ENCODE assay signal across 8 cellular contexts in genomic region chr14:73949752-73950734, GRCh38. TPM values are rescaled to one million over a fixed set of nuclear protein-coding genes. Genes with fewer than 3 reads are reported as not detected.
DNase-seq lines count a peak whose midpoint lies in the region; ATAC-seq, FAIRE-seq and TF ChIP-seq lines count a peak whose summit lies in the region.

COQ6 (plus strand) TSS chr14:73950302; CDS start chr14:73950333, 31 bp downstream.
FAM161B (minus strand) TSS chr14:73950094; CDS start chr14:73950026, 68 bp downstream.

- H3K4me1 ChIP-seq in HepG2 (ENCODE audit: insufficient read depth, low read length) = peaks cover 11% of the 10 kb centered on the region

- intact Hi-C loops in HepG2 (cut with micrococcal nuclease; ENCODE audit: unreplicated experiment) = loop anchor here (2.0 to 5.0 kb wide), 2 partner anchors 47 to 87 kb away; no protein-coding TSS in a partner anchor

- H2AFZ ChIP-seq in HepG2 (ENCODE audit: low read length) = no peak within 1 kb of the TSS

- peaks cover under 1 to 7% of the 10 kb centered on the region in 2 experiments; a peak in 3 of 5 replicates for H3K36me3 ChIP-seq in HepG2 (replicated peaks in 1 of 2; ENCODE audit: control insufficient read depth in 1 of 2, insufficient read depth in 2 of 2, low read length in 2 of 2)

- H3K4me2 ChIP-seq in HepG2 (ENCODE audit: low read depth, low read length) = peak within 1 kb of the TSS; percentile 85

- DNase-seq in NCI-H69 (lab: John Stamatoyannopoulos, UW) (peak; percentile 98), dermis blood vessel endothelial cell (peak; percentile 98), HepG2 (ENCODE audit: low spot score) (peak; percentile 95)
- DNase-seq in activated CD4-positive, alpha-beta T cell treated with anti-CD3 and anti-CD28 coated beads, Interleukin-2, amount 50 U/mL, for 24 hours (ENCODE audit: low read depth in 1 of 2, low spot score in 1 of 2) = peak; percentile 81 to 90
- DNase-seq in stimulated activated CD4-positive, alpha-beta T cell treated with anti-CD3 and anti-CD28 coated beads, Interleukin-4, amount 100 ng/mL, for 1 hour = peak; percentile 88

- no peaks in the 10 kb centered on the region for H4K20me1 ChIP-seq in HepG2 (ENCODE audit: insufficient read depth, low read length)

- 1% methylated on average over 33 of the region's 70 CpGs for WGBS in HepG2 (ENCODE audit: low lambda C conversion rate)

- no peaks in the 10 kb centered on the region for H3K79me2 ChIP-seq in HepG2 (ENCODE audit: insufficient read depth, low read length)

- TF ChIP-seq CTCF in C4-2B (conservative IDR thresholded peaks at IDR 0.05) (no peak), HepG2 (CRISPR knock-in tag; IDR thresholded peaks at IDR 0.05) (peak; percentile 55)

- CTCF ChIA-PET in HepG2 (lab: Yijun Ruan, JAX; ENCODE audit: low intra/inter-chr PET ratio, low total read pairs) = no interaction called here

- in situ Hi-C loops in HepG2 (cut with HindIII; ENCODE audit: extremely low pct_ligation_motif_present, low pct_unique_long_range_greater_than_20kb) = loop anchor here (5.0 kb wide), 1 partner anchor 67 kb away; the partner anchor contains the start of genes BBOF1 and ENTPD5

- TF ChIP-seq POLR2A in HepG2 (IDR thresholded peaks at IDR 0.05; ENCODE audit: insufficient read depth in 1 of 2, low read depth in 2 of 2, low read length in 2 of 2) = peak; percentile 83 to 96

- peak within 1 kb of the TSS; percentile 97 for H3K9ac ChIP-seq in HepG2 (ENCODE audit: insufficient read depth, low read depth, low read length)

- TF ChIP-seq EP300 in HepG2 (IDR thresholded peaks at IDR 0.05; ENCODE audit: low read depth in 2 of 2, low read length in 2 of 2) (peak in 1 of 2 experiments; percentile 5; a peak in 1 of 4 replicates), HepG2 (CRISPR knock-in tag; IDR thresholded peaks at IDR 0.05; ENCODE audit: borderline replicate concordance) (no peak)

- ATAC-seq in GM19328 (IDR thresholded peaks at IDR 0.05; ENCODE audit: unreplicated experiment) = peak; percentile 94
- ATAC-seq in HG03520 (IDR thresholded peaks at IDR 0.05; ENCODE audit: unreplicated experiment) = peak; percentile 85
- ATAC-seq in HepG2 = peak; percentile 95

- peak within 1 kb of the TSS; percentile 61 to 82 (median 78) for H3K4me3 ChIP-seq in HepG2 (replicated peaks in 1 of 3; ENCODE audit: insufficient read depth in 1 of 3, low read depth in 2 of 3, low read length in 3 of 3)

- peak within 1 kb of the TSS; percentile 82 for H3K27ac ChIP-seq in C4-2B
- H3K27ac ChIP-seq in HepG2 (ENCODE audit: extremely low read length, insufficient read depth, low read length) = peak within 1 kb of the TSS; percentile 99

- TF ChIP-seq RAD21 in HepG2 (CRISPR knock-in tag; IDR thresholded peaks at IDR 0.05) = peak; percentile 60

- H3K27me3 ChIP-seq in HepG2 (ENCODE audit: control insufficient read depth in 1 of 2, insufficient read depth in 2 of 2, low read length in 2 of 2) = no peaks in the 10 kb centered on the region

- BruUV-seq in HepG2 (replicated peaks; lab: Mats Ljungman, UMichigan) = no TSS peak

- FAIRE-seq in HepG2 (lab: Jason Lieb, UNC) = peak; percentile 80

- POLR2A ChIA-PET in HepG2 (lab: Yijun Ruan, JAX) = interaction anchor here (0.6 to 2.9 kb wide), 23 partner anchors 8 to 190 kb away, joined by 3 to 24 read pairs (median 4); partner anchors contain the start of genes ALDH6A1, BBOF1, ENTPD5 and PTGR2

- no peaks in the 10 kb centered on the region for H3K9me3 ChIP-seq in HepG2 (ENCODE audit: low read length)

TF ChIP-seq in HepG2, 621 proteins besides CTCF, POLR2A, EP300 and RAD21 (continues in another document):
- TF ChIP-seq TBX2 (CRISPR knock-in tag; IDR thresholded peaks at IDR 0.05; ENCODE audit: borderline replicate concordance) = peak; percentile 90
- TF ChIP-seq ZNF431 (CRISPR knock-in tag; IDR thresholded peaks at IDR 0.05; ENCODE audit: borderline replicate concordance, low read depth) = no peak
- TF ChIP-seq, protein P1, sequence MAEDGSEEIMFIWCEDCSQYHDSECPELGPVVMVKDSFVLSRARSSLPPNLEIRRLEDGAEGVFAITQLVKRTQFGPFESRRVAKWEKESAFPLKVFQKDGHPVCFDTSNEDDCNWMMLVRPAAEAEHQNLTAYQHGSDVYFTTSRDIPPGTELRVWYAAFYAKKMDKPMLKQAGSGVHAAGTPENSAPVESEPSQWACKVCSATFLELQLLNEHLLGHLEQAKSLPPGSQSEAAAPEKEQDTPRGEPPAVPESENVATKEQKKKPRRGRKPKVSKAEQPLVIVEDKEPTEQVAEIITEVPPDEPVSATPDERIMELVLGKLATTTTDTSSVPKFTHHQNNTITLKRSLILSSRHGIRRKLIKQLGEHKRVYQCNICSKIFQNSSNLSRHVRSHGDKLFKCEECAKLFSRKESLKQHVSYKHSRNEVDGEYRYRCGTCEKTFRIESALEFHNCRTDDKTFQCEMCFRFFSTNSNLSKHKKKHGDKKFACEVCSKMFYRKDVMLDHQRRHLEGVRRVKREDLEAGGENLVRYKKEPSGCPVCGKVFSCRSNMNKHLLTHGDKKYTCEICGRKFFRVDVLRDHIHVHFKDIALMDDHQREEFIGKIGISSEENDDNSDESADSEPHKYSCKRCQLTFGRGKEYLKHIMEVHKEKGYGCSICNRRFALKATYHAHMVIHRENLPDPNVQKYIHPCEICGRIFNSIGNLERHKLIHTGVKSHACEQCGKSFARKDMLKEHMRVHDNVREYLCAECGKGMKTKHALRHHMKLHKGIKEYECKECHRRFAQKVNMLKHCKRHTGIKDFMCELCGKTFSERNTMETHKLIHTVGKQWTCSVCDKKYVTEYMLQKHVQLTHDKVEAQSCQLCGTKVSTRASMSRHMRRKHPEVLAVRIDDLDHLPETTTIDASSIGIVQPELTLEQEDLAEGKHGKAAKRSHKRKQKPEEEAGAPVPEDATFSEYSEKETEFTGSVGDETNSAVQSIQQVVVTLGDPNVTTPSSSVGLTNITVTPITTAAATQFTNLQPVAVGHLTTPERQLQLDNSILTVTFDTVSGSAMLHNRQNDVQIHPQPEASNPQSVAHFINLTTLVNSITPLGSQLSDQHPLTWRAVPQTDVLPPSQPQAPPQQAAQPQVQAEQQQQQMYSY (CRISPR knock-in tag; IDR thresholded peaks at IDR 0.05) = peak; percentile 85
- TF ChIP-seq PHF21A (CRISPR knock-in tag; IDR thresholded peaks at IDR 0.05) = peak; percentile 89
- no peak for TF ChIP-seq ZNF672 (CRISPR knock-in tag; IDR thresholded peaks at IDR 0.05)
- peak; percentile 22 for TF ChIP-seq ZBTB7B (CRISPR knock-in tag; IDR thresholded peaks at IDR 0.05)
- no peak; the same call in 1 of the 2 replicates for TF ChIP-seq ZNF569 (CRISPR knock-in tag; IDR thresholded peaks at IDR 0.05; ENCODE audit: borderline replicate concordance)
- TF ChIP-seq ZNF772 (CRISPR knock-in tag; IDR thresholded peaks at IDR 0.05) = peak; percentile 86; the same call in 1 of the 2 replicates

RNA-seq across cellular contexts. Expression of gene COQ6, which starts in this region (rescaled TPM):
- total RNA-seq in dermis blood vessel endothelial cell (20.2 and 28.8 TPM in 2 replicates), HepG2 (2016; rRNA removed; fragmentation: Illumina TruSeq; extraction: Trizol) (18.1 and 18.9 TPM in 2 replicates)
- 4.9 and 6.7 TPM in 2 replicates for total RNA-seq in HepG2 (2016; cell fraction: cytosol; rRNA removed; fragmentation: Illumina TruSeq; extraction: Trizol; ENCODE audit: low read depth)
- 19.5 and 20.6 TPM in 2 replicates for total RNA-seq in HepG2 (2016; cell fraction: insoluble cytoplasmic fraction; rRNA removed; fragmentation: Illumina TruSeq; extraction: Trizol)
- total RNA-seq in HepG2 (2016; cell fraction: membrane; rRNA removed; fragmentation: Illumina TruSeq; extraction: Trizol) = 6.1 and 6.3 TPM in 2 replicates
- total RNA-seq in HepG2 (2016; cell fraction: nucleus; rRNA removed; fragmentation: Illumina TruSeq; extraction: Trizol) = 19.6 and 22.2 TPM in 2 replicates
- 33.1 and 34.7 TPM in 2 replicates for polyA plus RNA-seq in HepG2 (2011; rRNA removed)
- polyA plus RNA-seq in HepG2 (2011; cell fraction: cytosol; rRNA removed) = 22.9 and 26.9 TPM in 2 replicates
- 52.0 and 58.6 TPM in 2 replicates for polyA plus RNA-seq in HepG2 (2011; cell fraction: nucleus; rRNA removed)
- 11.7 and 19.1 TPM in 2 replicates for polyA plus RNA-seq in HepG2 (2012)
- polyA plus RNA-seq in HepG2 (2016; cell fraction: cytosol; fragmentation: Illumina TruSeq; extraction: Trizol; ENCODE audit: low read depth) = 2.3 TPM in 2 replicates
- polyA plus RNA-seq in HepG2 (2016; cell fraction: insoluble cytoplasmic fraction; fragmentation: Illumina TruSeq; extraction: Trizol; ENCODE audit: low read depth) = 14.0 and 16.4 TPM in 2 replicates
- 3.9 TPM in 2 replicates for polyA plus RNA-seq in HepG2 (2016; cell fraction: membrane; fragmentation: Illumina TruSeq; extraction: Trizol; ENCODE audit: low read depth)
- 36.1 and 42.5 TPM in 2 replicates for polyA plus RNA-seq in HepG2 (2016; cell fraction: nucleus; fragmentation: Illumina TruSeq; extraction: Trizol; ENCODE audit: insufficient read depth, low read depth)
- polyA minus RNA-seq in HepG2 (2011; rRNA and poly(A)+ RNA removed; ENCODE audit: low replicate concordance) = 24.3 and 47.1 TPM in 2 replicates
- polyA minus RNA-seq in HepG2 (2011; cell fraction: cytosol; rRNA and poly(A)+ RNA removed) = 6.3 and 6.9 TPM in 2 replicates
- polyA minus RNA-seq in HepG2 (2011; cell fraction: nucleus; rRNA and poly(A)+ RNA removed) = 31.8 and 33.1 TPM in 2 replicates

RNA-seq across cellular contexts. Expression of gene FAM161B, which starts in this region (rescaled TPM):
- total RNA-seq in dermis blood vessel endothelial cell = 3.2 and 3.4 TPM in 2 replicates
- 1.6 and 2.0 TPM in 2 replicates for total RNA-seq in HepG2 (2016; rRNA removed; fragmentation: Illumina TruSeq; extraction: Trizol)
- 0.51 and 0.53 TPM in 2 replicates for total RNA-seq in HepG2 (2016; cell fraction: cytosol; rRNA removed; fragmentation: Illumina TruSeq; extraction: Trizol; ENCODE audit: low read depth)
- 1.9 and 2.1 TPM in 2 replicates for total RNA-seq in HepG2 (2016; cell fraction: insoluble cytoplasmic fraction; rRNA removed; fragmentation: Illumina TruSeq; extraction: Trizol)
- 1.0 TPM in 2 replicates for total RNA-seq in HepG2 (2016; cell fraction: membrane; rRNA removed; fragmentation: Illumina TruSeq; extraction: Trizol)
- 2.6 and 3.0 TPM in 2 replicates for total RNA-seq in HepG2 (2016; cell fraction: nucleus; rRNA removed; fragmentation: Illumina TruSeq; extraction: Trizol)
- 1.6 and 2.0 TPM in 2 replicates for polyA plus RNA-seq in HepG2 (2011; rRNA removed)
- 0.97 and 1.2 TPM in 2 replicates for polyA plus RNA-seq in HepG2 (2011; cell fraction: cytosol; rRNA removed)
- polyA plus RNA-seq in HepG2 (2011; cell fraction: nucleus; rRNA removed) = 1.7 and 2.2 TPM in 2 replicates
- polyA plus RNA-seq in HepG2 (2012) = 2.0 and 2.8 TPM in 2 replicates
- polyA plus RNA-seq in HepG2 (2016; cell fraction: cytosol; fragmentation: Illumina TruSeq; extraction: Trizol; ENCODE audit: low read depth) = 0.33 and 0.36 TPM in 2 replicates
- polyA plus RNA-seq in HepG2 (2016; cell fraction: insoluble cytoplasmic fraction; fragmentation: Illumina TruSeq; extraction: Trizol; ENCODE audit: low read depth) = 1.6 and 1.7 TPM in 2 replicates
- 0.49 and 0.65 TPM in 2 replicates for polyA plus RNA-seq in HepG2 (2016; cell fraction: membrane; fragmentation: Illumina TruSeq; extraction: Trizol; ENCODE audit: low read depth)
- polyA plus RNA-seq in HepG2 (2016; cell fraction: nucleus; fragmentation: Illumina TruSeq; extraction: Trizol; ENCODE audit: insufficient read depth, low read depth) = 1.6 and 2.7 TPM in 2 replicates
- polyA minus RNA-seq in HepG2 (2011; rRNA and poly(A)+ RNA removed; ENCODE audit: low replicate concordance) = 0.82 and 2.3 TPM in 2 replicates
- polyA minus RNA-seq in HepG2 (2011; cell fraction: cytosol; rRNA and poly(A)+ RNA removed) = 1.3 and 1.8 TPM in 2 replicates
- 6.4 and 6.8 TPM in 2 replicates for polyA minus RNA-seq in HepG2 (2011; cell fraction: nucleus; rRNA and poly(A)+ RNA removed)

Comparison
In these comparisons a context has a peak if more than half of its experiments do, and no peak if none do; other contexts are left out.
1. Peak in every context shown above with its lines: DNase-seq, ATAC-seq, H3K4me3 ChIP-seq and H3K27ac ChIP-seq.